38 cellular contexts compared by ENCODE assay signal in the genomic region with DNA sequence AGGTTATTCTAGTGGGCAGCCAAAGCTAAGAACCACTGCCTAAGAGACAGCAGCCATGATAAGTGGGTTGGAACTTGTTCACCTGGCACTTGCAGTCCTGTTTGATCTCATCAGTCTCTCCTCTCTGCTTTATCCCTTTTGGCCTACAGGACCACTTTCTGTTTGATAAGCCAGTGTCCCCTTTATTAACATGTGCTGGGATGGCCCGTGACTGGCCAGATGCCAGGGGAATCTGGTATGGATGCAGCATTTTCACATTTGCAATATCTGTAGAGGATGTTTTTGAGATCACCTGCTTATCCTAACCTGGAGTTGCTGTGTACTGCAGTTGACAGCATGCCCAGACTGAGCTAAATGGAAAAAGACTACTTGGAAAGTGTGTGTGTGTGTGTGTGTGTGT. TPM values are rescaled to one million over a fixed set of nuclear protein-coding genes. Genes with fewer than 3 reads are reported as not detected.
"Had no signal": no experiment of that assay in that cellular context is flagged by ENCODE, and none has a peak within 500 bp of the region (broad histone marks: within the 10 kb centered on the region; RNA-seq: fewer than 3 reads in every experiment).

No MANE protein-coding gene starts in this region.

- H3K27me3 ChIP-seq: MG63 had no signal

- H3K9ac ChIP-seq: KMS-11 had no signal

- DNase-seq: Karpas-422, Kasumi-1, MG63, MM.1S, NCI-H1048, NCI-H1092, NCI-H1092 treated with DMSO at 0.1 percent for 48 hours, NCI-H1105, NCI-H1105 treated with DMSO at 0.1 percent for 48 hours, NCI-H1417, NCI-H1417 treated with DMSO at 0.1 percent for 48 hours, NCI-H1436, NCI-H1436 treated with DMSO at 0.1 percent for 48 hours, NCI-H146, NCI-H1694, NCI-H1694 treated with DMSO at 0.1 percent for 48 hours, NCI-H187, NCI-H187 treated with DMSO at 0.1 percent for 48 hours, NCI-H1930, NCI-H2029, NCI-H2029 treated with DMSO at 0.1 percent for 48 hours, NCI-H2081, NCI-H2081 treated with DMSO at 0.1 percent for 48 hours, NCI-H2107, NCI-H2171, NCI-H2171 treated with DMSO at 0.1 percent for 48 hours, NCI-H2227 treated with DMSO at 0.1 percent for 48 hours, NCI-H226, NCI-H345, NCI-H446, NCI-H446 treated with DMSO at 0.1 percent for 48 hours, NCI-H510A, NCI-H510A treated with DMSO at 0.1 percent for 48 hours had no signal

- H3K36me3 ChIP-seq: MG63 had no signal

- H3K4me2 ChIP-seq: KMS-11 had no signal

- H3K4me3 ChIP-seq: MG63 had no signal

- H3K27ac ChIP-seq: KMS-11 had no signal

RNA-seq across cellular contexts. Expression of a gene that starts 23.6 kb away (rescaled TPM):
- total RNA-seq: LHCN-M2, M059J, MCF 10A, NCI-H460 had no signal
